In the genomic region with DNA sequence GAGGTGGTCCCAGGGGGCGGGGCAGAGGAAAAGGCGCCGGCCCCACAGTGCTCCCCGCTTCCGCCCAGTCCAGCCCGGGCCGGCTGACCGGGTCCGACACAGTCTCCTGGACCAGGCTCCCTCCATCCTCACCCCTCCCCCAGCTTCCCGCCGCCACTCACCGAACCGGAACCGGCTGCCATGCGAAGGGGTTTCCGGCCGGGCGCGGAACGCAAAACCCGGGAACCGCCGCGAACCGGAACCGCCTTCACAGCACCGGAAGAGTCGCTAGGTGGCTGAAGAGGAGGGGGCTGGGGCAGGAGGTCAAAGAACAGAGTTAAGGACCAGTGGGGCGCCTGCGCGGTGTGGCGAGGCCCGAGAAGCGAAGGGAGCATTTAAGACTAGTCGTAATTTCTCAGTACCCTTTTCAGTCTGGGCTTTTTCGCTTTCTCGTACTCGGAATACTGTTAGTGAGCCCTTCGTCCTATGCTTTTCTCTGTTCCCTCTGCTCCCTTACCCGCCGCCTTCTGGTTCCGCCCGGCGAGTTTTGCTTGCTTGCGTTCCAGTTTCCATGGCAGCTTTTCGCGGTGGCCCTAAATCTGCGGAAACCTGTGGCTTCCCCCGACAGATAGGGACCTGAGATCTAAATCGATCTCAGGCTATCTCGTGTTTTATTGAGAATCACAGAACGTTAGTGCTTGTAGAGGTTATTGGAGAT, we compare ENCODE assay signal across 8 cellular contexts. TPM values are rescaled to one million over a fixed set of nuclear protein-coding genes. Genes with fewer than 3 reads are reported as not detected.
A peak's percentile ranks its signal among the peaks of the same experiment; 100 is the strongest.
DNase-seq lines count a peak whose midpoint lies in the region; ATAC-seq and TF ChIP-seq lines count a peak whose summit lies in the region.

A gene (minus strand): TSS at position 213 of the 697 bp plus-strand sequence. CDS start 4,607 bp downstream, outside the sequence.

- peak in 1 of 2 donors; percentile 23 for TF ChIP-seq POLR2A in uterus (IDR thresholded peaks at IDR 0.05)

- H3K27ac ChIP-seq in right atrium auricular region (peak within 1 kb of the TSS; percentile 93), uterus (peak within 1 kb of the TSS; percentile 91)

- peak; percentile 77 for ATAC-seq in GM18498 (IDR thresholded peaks at IDR 0.05; ENCODE audit: unreplicated experiment)
- ATAC-seq in HG02938 (IDR thresholded peaks at IDR 0.05; ENCODE audit: unreplicated experiment): peak; percentile 63

- H3K4me1 ChIP-seq in right atrium auricular region (peaks cover 0 to 23% of the 10 kb centered on the region in 2 donors), uterus (peaks cover 4 to 6% of the 10 kb centered on the region in 2 donors)

- H3K36me3 ChIP-seq in right atrium auricular region (no peaks in the 10 kb centered on the region), uterus (no peaks in the 10 kb centered on the region)

- H3K9me3 ChIP-seq in right atrium auricular region (no peaks in the 10 kb centered on the region), uterus (no peaks in the 10 kb centered on the region)

- H3K27me3 ChIP-seq in right atrium auricular region (no peaks in the 10 kb centered on the region), uterus (no peaks in the 10 kb centered on the region)

- H3K4me3 ChIP-seq in right atrium auricular region: peak within 1 kb of the TSS; percentile 95 to 98
- peak within 1 kb of the TSS; percentile 77 to 92 for H3K4me3 ChIP-seq in uterus

- peak in 1 of 2 donors; percentile 40 for TF ChIP-seq CTCF in right atrium auricular region (IDR thresholded peaks at IDR 0.05)
- peak; percentile 21 to 52 (median 28) for TF ChIP-seq CTCF in uterus (IDR thresholded peaks at IDR 0.05)

- DNase-seq in NCI-H1930 (lab: John Stamatoyannopoulos, UW): peak; percentile 72 to 78
- peak; percentile 30 to 94 (median 87) for DNase-seq in anterior cingulate cortex (lab: John Stamatoyannopoulos, UW)
- peak; percentile 85 for DNase-seq in right atrium auricular region (ENCODE audit: low spot score)
- peak; percentile 88 for DNase-seq in putamen (ENCODE audit: low spot score)
- DNase-seq in uterus: peak; percentile 85 to 89

- intact Hi-C loops in T-helper 2 cell treated with Interferon-gamma antibody and Interleukin-4, amounts not matched to agents 100 ng/mL and 5 ng/mL, for 36 hours (cut with micrococcal nuclease): loop anchor here (1.0 to 10.0 kb wide), 7 partner anchors 13 to 610 kb away; a partner anchor contains a TSS
- intact Hi-C loops in uterus (cut with DNase I; ENCODE audit: low total_unique reads): no loop called here

RNA-seq across cellular contexts. Expression of the gene that starts here (rescaled TPM):
- 42.0 and 43.0 TPM in 2 replicates for total RNA-seq in T-helper 2 cell treated with Interferon-gamma antibody and Interleukin-4, amounts not matched to agents 100 ng/mL and 5 ng/mL, for 36 hours
- total RNA-seq in right atrium auricular region: 10 to 100 TPM; 11.6 to 13.9 TPM
- 10 to 100 TPM; 24.1 to 43.9 (median 32.4) TPM for total RNA-seq in uterus

Comparison
In these comparisons a context has a peak if more than half of its experiments do, and no peak if none do; other contexts are left out.
1. Peak in every context shown above with its lines: DNase-seq, ATAC-seq, H3K4me3 ChIP-seq and H3K27ac ChIP-seq.